1 cellular context compared by ENCODE assay signal in genomic region chr6:28266962-28267694, GRCh38.
TF ChIP-seq lines count a peak whose summit lies in the region.

TSS of gene ZSCAN26 (plus strand) at chr6:28267143. CDS start at chr6:28271920, 4,777 bp downstream.

TF ChIP-seq in GM12878, 131 proteins besides CTCF, POLR2A, EP300 and RAD21 (continued from another document and continues in another):
- TF ChIP-seq ASH2L (IDR thresholded peaks at IDR 0.05; ENCODE audit: borderline replicate concordance, low read depth) (peak; percentile 87; the same call in 1 of the 2 replicates), MAX (IDR thresholded peaks at IDR 0.05; ENCODE audit: low read depth, low read length) (0 out of 2 replicates have a peak, but pooled peaks have one; percentile 30), DPF2 (IDR thresholded peaks at IDR 0.05) (peak; percentile 58; the same call in 1 of the 2 replicates), ZNF687 (IDR thresholded peaks at IDR 0.05) (peak; percentile 78; the same call in 1 of the 2 replicates), IRF4 (IDR thresholded peaks at IDR 0.05; ENCODE audit: low read depth, low read length) (0 out of 2 replicates have a peak, but pooled peaks have one; percentile 35), ZBTB4 (CRISPR knock-in tag; IDR thresholded peaks at IDR 0.05) (no peak), CUX1 (IDR thresholded peaks at IDR 0.05; ENCODE audit: insufficient replicate concordance, low read depth, low read length) (no peak), WRNIP1 (IDR thresholded peaks at IDR 0.05; ENCODE audit: borderline replicate concordance, low read depth, low read length) (no peak), USF2 (IDR thresholded peaks at IDR 0.05; ENCODE audit: borderline replicate concordance, low read depth, low read length) (no peak), BACH1 (IDR thresholded peaks at IDR 0.05; ENCODE audit: borderline replicate concordance) (no peak), HSF1 (IDR thresholded peaks at IDR 0.05; ENCODE audit: low read depth, low read length) (no peak), ATF7 (IDR thresholded peaks at IDR 0.05; ENCODE audit: low read depth) (peak; percentile 46; the same call in 1 of the 2 replicates), NR2C1 (IDR thresholded peaks at IDR 0.05) (peak; percentile 49; the same call in 1 of the 2 replicates), GATAD2B (conservative IDR thresholded peaks at IDR 0.05; ENCODE audit: low read depth) (peak; percentile 68; the same call in 1 of the 2 replicates), SKIL (IDR thresholded peaks at IDR 0.05; ENCODE audit: low read depth, poor library complexity, severe bottlenecking) (peak; percentile 17), RELB (IDR thresholded peaks at IDR 0.05; ENCODE audit: low read depth) (peak; percentile 80), NRF1 (conservative IDR thresholded peaks at IDR 0.05; ENCODE audit: low read depth, low read length) (0 out of 2 replicates have a peak, but pooled peaks have one; percentile 3), NFYA (IDR thresholded peaks at IDR 0.05; ENCODE audit: borderline replicate concordance, low read depth, low read length) (no peak), MTA2 (IDR thresholded peaks at IDR 0.05; ENCODE audit: low read depth) (peak; percentile 25; the same call in 1 of the 2 replicates), REST (IDR thresholded peaks at IDR 0.05; ENCODE audit: low read depth, low read length) (no peak), NR2C2 (IDR thresholded peaks at IDR 0.05; ENCODE audit: borderline replicate concordance, control insufficient read depth, insufficient read length, low read depth) (no peak), RBBP5 (conservative IDR thresholded peaks at IDR 0.05) (peak; percentile 78; the same call in 1 of the 2 replicates), ZNF207 (IDR thresholded peaks at IDR 0.05; ENCODE audit: borderline replicate concordance) (peak; percentile 79; the same call in 1 of the 2 replicates), ATF3 (IDR thresholded peaks at IDR 0.05; ENCODE audit: borderline replicate concordance, extremely low read depth, low read depth, low read length) (no peak), NBN (IDR thresholded peaks at IDR 0.05) (peak; percentile 88; the same call in 1 of the 2 replicates), EGR1 (IDR thresholded peaks at IDR 0.05; ENCODE audit: borderline replicate concordance in 1 of 2, low read depth in 2 of 2, low read length in 2 of 2) (peak in 1 of 2 experiments; percentile 60; a peak in 1 of 3 replicates), SMAD1 (IDR thresholded peaks at IDR 0.05; ENCODE audit: low read depth, partially characterized antibody) (peak; percentile 77), RCOR1 (conservative IDR thresholded peaks at IDR 0.05; ENCODE audit: low read depth, low read length) (no peak)
